35 cellular contexts compared by ENCODE assay signal in the genomic region with DNA sequence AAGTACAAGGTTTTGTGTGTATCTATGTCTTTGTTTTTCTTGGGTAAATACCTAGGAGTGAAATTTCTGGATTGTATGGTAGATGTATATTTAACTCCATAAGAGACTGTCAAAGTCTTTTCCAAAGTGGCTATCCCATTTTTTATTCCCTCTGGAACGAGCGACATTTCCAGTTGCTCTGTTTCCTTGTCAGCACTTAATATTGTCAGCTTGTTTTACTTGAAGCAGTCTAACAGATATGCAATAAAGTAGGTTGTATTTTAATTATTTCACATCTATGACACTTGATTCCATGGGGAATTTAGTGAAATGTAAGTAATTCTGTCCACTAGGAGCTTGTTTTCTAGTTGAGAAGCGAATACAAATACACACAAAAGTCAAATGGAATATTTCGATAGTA.
"Had no signal": no experiment of that assay in that cellular context is flagged by ENCODE, and none has a peak within 500 bp of the region (broad histone marks: within the 10 kb centered on the region; RNA-seq: fewer than 3 reads in every experiment).

No MANE protein-coding gene starts in this region.

- H3K36me3 ChIP-seq: MG63 had no signal

- DNase-seq: Karpas-422, Kasumi-1, MG63, MM.1S, MV-4-11, NCI-H1048, NCI-H1092, NCI-H1092 treated with DMSO at 0.1 percent for 48 hours, NCI-H1105, NCI-H1105 treated with DMSO at 0.1 percent for 48 hours, NCI-H1417, NCI-H1417 treated with DMSO at 0.1 percent for 48 hours, NCI-H1436, NCI-H1436 treated with DMSO at 0.1 percent for 48 hours, NCI-H146, NCI-H1694, NCI-H1694 treated with DMSO at 0.1 percent for 48 hours, NCI-H187, NCI-H187 treated with DMSO at 0.1 percent for 48 hours, NCI-H1930, NCI-H2029, NCI-H2029 treated with DMSO at 0.1 percent for 48 hours, NCI-H2081, NCI-H2081 treated with DMSO at 0.1 percent for 48 hours, NCI-H2107, NCI-H2171, NCI-H2171 treated with DMSO at 0.1 percent for 48 hours, NCI-H2227 treated with DMSO at 0.1 percent for 48 hours, NCI-H226, NCI-H345, NCI-H446, NCI-H446 treated with DMSO at 0.1 percent for 48 hours, NCI-H510A, NCI-H510A treated with DMSO at 0.1 percent for 48 hours, NCI-H524 had no signal

- H3K4me3 ChIP-seq: MG63 had no signal

- H3K27me3 ChIP-seq: MG63 had no signal
